8 cellular contexts compared by ENCODE assay signal in genomic region chr7:94907420-94908203, GRCh38. TPM values are rescaled to one million over a fixed set of nuclear protein-coding genes. Genes with fewer than 3 reads are reported as not detected.
DNase-seq lines count a peak whose midpoint lies in the region; ATAC-seq, FAIRE-seq and TF ChIP-seq lines count a peak whose summit lies in the region.

Gene PPP1R9A, plus strand, starts transcription at chr7:94907594. Its CDS starts 2,520 bp downstream, at chr7:94910114.

- H3K27me3 Mint-ChIP-seq in type B pancreatic cell, result no peaks in the 10 kb centered on the region

- peak within 1 kb of the TSS; percentile 95 for H3K27ac Mint-ChIP-seq in type B pancreatic cell

- WGBS in esophagus muscularis mucosa, result 4% methylated on average over 46 of the region's 95 CpGs

- H3K36me3 Mint-ChIP-seq in type B pancreatic cell, result peaks cover 4% of the 10 kb centered on the region

- H3K36me3 ChIP-seq in RWPE2 (ENCODE audit: low read depth) (no peaks in the 10 kb centered on the region), esophagus muscularis mucosa (no peaks in the 10 kb centered on the region)

- H3K4me3 ChIP-seq in RWPE2 (ENCODE audit: severe bottlenecking), result peak within 1 kb of the TSS; percentile 30
- H3K4me3 ChIP-seq in esophagus muscularis mucosa, result peak within 1 kb of the TSS; percentile 70 to 86 (median 74)

- H3K27ac ChIP-seq in RWPE2 (ENCODE audit: poor library complexity, severe bottlenecking) (no peak within 1 kb of the TSS), esophagus muscularis mucosa (replicated peaks in 1 of 4) (peak within 1 kb of the TSS; percentile 81 to 88 (median 84))

- DNase-seq in D721Med (ENCODE audit: insufficient read length, low spot score) (peak; percentile 37), HPDE6-E6E7 (ENCODE audit: extremely low spot score) (peak; percentile 14), RWPE2 (ENCODE audit: low spot score) (no peak), esophagus muscularis mucosa (ENCODE audit: extremely low spot score) (no peak), middle frontal gyrus (ENCODE audit: extremely low spot score, low spot score) (peak; percentile 22), type B pancreatic cell (ENCODE audit: extremely low spot score, unreplicated experiment) (peak; percentile 74)
- DNase-seq in activated CD8-positive, alpha-beta memory T cell treated with anti-CD3 and anti-CD28 coated beads, Interleukin-2, amount 50 U/mL, for 4 hours, result no peak

- ATAC-seq in RWPE2 (ENCODE audit: low read depth) (peak; percentile 51), GM18907 (IDR thresholded peaks at IDR 0.05; ENCODE audit: unreplicated experiment) (no peak)

- peaks cover 25% of the 10 kb centered on the region for H3K4me1 Mint-ChIP-seq in type B pancreatic cell (ENCODE audit: unreplicated experiment)

- TF ChIP-seq EP300 in esophagus muscularis mucosa (IDR thresholded peaks at IDR 0.05), result no peak

- peaks cover 4% of the 10 kb centered on the region for H3K4me1 ChIP-seq in RWPE2 (ENCODE audit: insufficient read depth, poor library complexity, severe bottlenecking)
- peaks cover 15 to 43% (median 31%) of the 10 kb centered on the region in 4 donors for H3K4me1 ChIP-seq in esophagus muscularis mucosa

- H3K9me3 ChIP-seq in RWPE2 (ENCODE audit: severe bottlenecking) (no peaks in the 10 kb centered on the region), esophagus muscularis mucosa (no peaks in the 10 kb centered on the region)

- TF ChIP-seq POLR2A in esophagus muscularis mucosa (IDR thresholded peaks at IDR 0.05; ENCODE audit: low read depth), result no peak

- TF ChIP-seq CTCF in D721Med (IDR thresholded peaks at IDR 0.05; ENCODE audit: insufficient read depth, missing control alignments) (peak; percentile 21), RWPE2 (IDR thresholded peaks at IDR 0.05; ENCODE audit: poor library complexity, severe bottlenecking) (no peak), esophagus muscularis mucosa (IDR thresholded peaks at IDR 0.05) (peak; percentile 18 to 44 (median 26)), type B pancreatic cell (conservative IDR thresholded peaks at IDR 0.05) (peak; percentile 56)

- no peaks in the 10 kb centered on the region for H3K9me3 Mint-ChIP-seq in type B pancreatic cell

- peak within 1 kb of the TSS; percentile 95 for H3K4me3 Mint-ChIP-seq in type B pancreatic cell

- FAIRE-seq in D721Med (lab: Jason Lieb, UNC), result no peak

- H3K27me3 ChIP-seq in RWPE2 (ENCODE audit: insufficient read depth, poor library complexity, severe bottlenecking), result peaks cover 75% of the 10 kb centered on the region
- H3K27me3 ChIP-seq in esophagus muscularis mucosa, result no peaks in the 10 kb centered on the region

- intact Hi-C loops in esophagus muscularis mucosa (cut with DNase I), result loop anchor here (10.0 kb wide), 2 partner anchors 187 to 287 kb away; no protein-coding TSS in a partner anchor

RNA-seq across cellular contexts. Expression of gene PPP1R9A, which starts in this region (rescaled TPM):
- total RNA-seq in esophagus muscularis mucosa, result 10 to 100 TPM; 22.4 to 27.5 (median 23.3) TPM
- total RNA-seq in type B pancreatic cell (ENCODE audit: low replicate concordance), result 21.3 and 24.0 TPM in 2 replicates

Comparison
In these comparisons a context has a peak if more than half of its experiments do, and no peak if none do; other contexts are left out.
1. DNase-seq: peak in D721Med (single experiment), HPDE6-E6E7 (single experiment), middle frontal gyrus (single experiment) and type B pancreatic cell (single experiment); none in RWPE2 (single experiment), esophagus muscularis mucosa (single experiment) and activated CD8-positive, alpha-beta memory T cell treated with anti-CD3 and anti-CD28 coated beads, Interleukin-2, amount 50 U/mL, for 4 hours (single experiment).